Comparison of ENCODE assay signal across 9 cellular contexts in genomic region chr9:113650207-113651131, GRCh38.
A peak's percentile ranks its signal among the peaks of the same experiment; 100 is the strongest.
DNase-seq lines count a peak whose midpoint lies in the region; TF ChIP-seq lines count a peak whose summit lies in the region.
"Had no signal": no experiment of that assay in that cellular context is flagged by ENCODE, and none has a peak within 500 bp of the region (broad histone marks: within the 10 kb centered on the region; RNA-seq: fewer than 3 reads in every experiment).

No MANE protein-coding gene starts in this region.

- H3K27ac ChIP-seq in BLaER1 treated with 17β-estradiol and CSF1 and Interleukin-3, amounts not matched to agents 10 nM and 100 nM: peak overlapping the region in 8 of 11 experiments; percentile 10 to 74 (median 61); a peak in 15 of 22 replicates
- H3K27ac ChIP-seq in MM.1S (ENCODE audit: low read length) (no peak overlapping the region), VCaP (peak overlapping the region; percentile 96), prostate gland (no peak overlapping the region)

- H3K27me3 Mint-ChIP-seq in CD14-positive monocyte (ENCODE audit: low read depth in 3 of 3): peaks cover 0 to 9% (median 3%) of the 10 kb centered on the region in 3 donors

- H3K79me2 ChIP-seq in MM.1S (ENCODE audit: low read length): no peaks in the 10 kb centered on the region

- H3F3A ChIP-seq in MM.1S (ENCODE audit: insufficient read depth, low read length): no peaks in the 10 kb centered on the region

- TF ChIP-seq POLR2A in prostate gland (IDR thresholded peaks at IDR 0.05): no peak

- H3K27me3 ChIP-seq in BLaER1 treated with 17β-estradiol and CSF1 and Interleukin-3, amounts not matched to agents 10 nM and 100 nM: no peaks in the 10 kb centered on the region
- H3K27me3 ChIP-seq in MM.1S (replicated peaks; ENCODE audit: insufficient read depth, low read length): no peaks in the 10 kb centered on the region
- H3K27me3 ChIP-seq in prostate gland (replicated peaks; ENCODE audit: insufficient read depth): no peaks in the 10 kb centered on the region

- no peak for DNase-seq in MM.1S
- peak; percentile 96 for DNase-seq in left kidney (ENCODE audit: low read depth, low spot score)
- DNase-seq in NCI-H2227 (lab: John Stamatoyannopoulos, UW; ENCODE audit: unreplicated experiment): no peak
- no peak for DNase-seq in epidermal melanocyte (ENCODE audit: insufficient read length, low spot score)
- DNase-seq in CD14-positive monocyte (ENCODE audit: low spot score): no peak
- DNase-seq in prostate gland (ENCODE audit: low spot score): no peak

- H2AFZ ChIP-seq in MM.1S (ENCODE audit: low read length): 0 out of 2 replicates have a peak overlapping the region, but pooled peaks have one; percentile 17

- H3K4me1 ChIP-seq in BLaER1 treated with 17β-estradiol and CSF1 and Interleukin-3, amounts not matched to agents 10 nM and 100 nM: peaks cover 11 to 28% (median 22%) of the 10 kb centered on the region in 10 experiments
- H3K4me1 ChIP-seq in MM.1S (ENCODE audit: low read length) (no peaks in the 10 kb centered on the region), prostate gland (replicated peaks) (no peaks in the 10 kb centered on the region)

- peak overlapping the region in 6 of 11 experiments; percentile 37 to 64 (median 42); a peak in 10 of 22 replicates for H3K9ac ChIP-seq in BLaER1 treated with 17β-estradiol and CSF1 and Interleukin-3, amounts not matched to agents 10 nM and 100 nM
- no peak overlapping the region for H3K9ac ChIP-seq in MM.1S (ENCODE audit: low read length)

- H3K4me3 Mint-ChIP-seq in CD14-positive monocyte: no peak overlapping the region
- H3K4me3 Mint-ChIP-seq: dendritic cell treated with granulocyte-macrophage colony-stimulating factor and Interleukin-4, amounts not matched to agents 40 ng/mL and 50 ng/mL, for 4 days had no signal

- no peaks in the 10 kb centered on the region for H4K20me1 ChIP-seq in BLaER1 treated with 17β-estradiol and CSF1 and Interleukin-3, amounts not matched to agents 10 nM and 100 nM
- H4K20me1 ChIP-seq in MM.1S (ENCODE audit: insufficient read depth, low read length): no peaks in the 10 kb centered on the region

- WGBS in prostate gland: 77% methylated on average over 16 of the region's 16 CpGs

- H3K36me3 Mint-ChIP-seq in CD14-positive monocyte: no peaks in the 10 kb centered on the region

- peaks cover 5% of the 10 kb centered on the region for H3K4me1 Mint-ChIP-seq in CD14-positive monocyte

- no peaks in the 10 kb centered on the region for H3K9me3 Mint-ChIP-seq in CD14-positive monocyte
- H3K9me3 Mint-ChIP-seq: dendritic cell treated with granulocyte-macrophage colony-stimulating factor and Interleukin-4, amounts not matched to agents 40 ng/mL and 50 ng/mL, for 4 days had no signal

- no peaks in the 10 kb centered on the region for H3K9me2 ChIP-seq in MM.1S (replicated peaks; ENCODE audit: insufficient read depth, low read length)

- peak overlapping the region; percentile 49 to 80 (median 62) for H3K4me2 ChIP-seq in BLaER1 treated with 17β-estradiol and CSF1 and Interleukin-3, amounts not matched to agents 10 nM and 100 nM
- no peak overlapping the region for H3K4me2 ChIP-seq in MM.1S (ENCODE audit: low read depth, low read length)

- TF ChIP-seq CTCF in MM.1S (IDR thresholded peaks at IDR 0.05; ENCODE audit: low read length) (no peak), VCaP (conservative IDR thresholded peaks at IDR 0.05) (no peak), CD14-positive monocyte (IDR thresholded peaks at IDR 0.05) (no peak), prostate gland (IDR thresholded peaks at IDR 0.05) (no peak)

- H3K4me3 ChIP-seq in BLaER1 treated with 17β-estradiol and CSF1 and Interleukin-3, amounts not matched to agents 10 nM and 100 nM: no peak overlapping the region
- no peak overlapping the region for H3K4me3 ChIP-seq in MM.1S (ENCODE audit: low read length)
- H3K4me3 ChIP-seq in prostate gland: no peak overlapping the region

- H3K9me3 ChIP-seq in BLaER1 treated with 17β-estradiol and CSF1 and Interleukin-3, amounts not matched to agents 10 nM and 100 nM (replicated peaks in 1 of 11): peaks cover 0 to 7% (median 0%) of the 10 kb centered on the region in 11 experiments; a peak in 2 of 22 replicates
- H3K9me3 ChIP-seq in MM.1S (replicated peaks; ENCODE audit: insufficient read depth, low read length): no peaks in the 10 kb centered on the region
- no peaks in the 10 kb centered on the region for H3K9me3 ChIP-seq in prostate gland

- peak overlapping the region in 1 of 7 donors; percentile 14 for H3K27ac Mint-ChIP-seq in CD14-positive monocyte
- H3K27ac Mint-ChIP-seq: dendritic cell treated with granulocyte-macrophage colony-stimulating factor and Interleukin-4, amounts not matched to agents 40 ng/mL and 50 ng/mL, for 4 days had no signal

- intact Hi-C loops in CD14-positive monocyte (cut with micrococcal nuclease) (no loop called here), prostate gland (cut with DNase I) (no loop called here)

- no peaks in the 10 kb centered on the region for H3K36me3 ChIP-seq in BLaER1 treated with 17β-estradiol and CSF1 and Interleukin-3, amounts not matched to agents 10 nM and 100 nM
- H3K36me3 ChIP-seq in MM.1S (replicated peaks; ENCODE audit: insufficient read depth, low read length) (no peaks in the 10 kb centered on the region), prostate gland (no peaks in the 10 kb centered on the region)

Comparison
In these comparisons a context has a peak if more than half of its experiments do, and no peak if none do; other contexts are left out.
1. H3K27ac ChIP-seq: peak in BLaER1 treated with 17β-estradiol and CSF1 and Interleukin-3, amounts not matched to agents 10 nM and 100 nM (8 of 11) and VCaP (single experiment); none in MM.1S (single experiment) and prostate gland (0 of 2).